ENCODE assay signal across 17 cellular contexts in genomic region chr22:40466976-40467375, GRCh38.
DNase-seq lines count a peak whose midpoint lies in the region; ATAC-seq, FAIRE-seq and TF ChIP-seq lines count a peak whose summit lies in the region.
"Had no signal": no experiment of that assay in that cellular context is flagged by ENCODE, and none has a peak within 500 bp of the region (broad histone marks: within the 10 kb centered on the region; RNA-seq: fewer than 3 reads in every experiment).

No MANE protein-coding gene starts in this region.

- peaks cover 93% of the 10 kb centered on the region for H3K79me2 ChIP-seq in smooth muscle cell (ENCODE audit: low read depth)

- CTCF ChIA-PET in A549 (lab: Yijun Ruan, JAX) (interaction anchor here (1.4 kb wide), 1 partner anchor 30 kb away, joined by 4 read pairs; no protein-coding TSS in a partner anchor), T-cell (lab: Charles Lee) (interaction anchor here in 1 of 2 donors (0.6 kb wide), 1 partner anchor 316 kb away, joined by 3 read pairs; no protein-coding TSS in a partner anchor)

- H3K36me3 ChIP-seq in smooth muscle cell (ENCODE audit: low read depth), result no peaks in the 10 kb centered on the region

- no peak for TF ChIP-seq POLR2A in A549 (IDR thresholded peaks at IDR 0.05; ENCODE audit: low read length)

- H3K27me3 ChIP-seq in smooth muscle cell (ENCODE audit: low read depth), result no peaks in the 10 kb centered on the region

- H3K4me1 ChIP-seq in A549 (peaks cover 34% of the 10 kb centered on the region), smooth muscle cell (ENCODE audit: low read depth) (no peaks in the 10 kb centered on the region)

- POLR2A ChIA-PET in A549 (lab: Yijun Ruan, JAX) (no interaction called here), T-cell (lab: Charles Lee) (interaction anchor here (0.6 kb wide), 2 partner anchors 170 to 569 kb away, joined by 4 read pairs; partner anchors contain the start of gene MRTFA (in 1 of the 2))

- no peak for TF ChIP-seq EP300 in A549 (IDR thresholded peaks at IDR 0.05)

- no peaks in the 10 kb centered on the region for H3F3A ChIP-seq in smooth muscle cell (ENCODE audit: low read depth)

- no peak for DNase-seq in A549 (ENCODE audit: low read depth in 1 of 2, low spot score in 1 of 2)
- DNase-seq in GM19239 (ENCODE audit: insufficient read length, low spot score), result no peak
- DNase-seq in T-cell, result no peak
- no peak for DNase-seq in smooth muscle cell (lab: John Stamatoyannopoulos, UW; ENCODE audit: unreplicated experiment)
- DNase-seq in 8988T, result no peak
- DNase-seq: AML-193; CD4-positive, alpha-beta memory T cell; DMS153; DMS79; GF-D8; H9 had no signal

- no peak overlapping the region for H3K9ac ChIP-seq in smooth muscle cell (ENCODE audit: low read depth)

- no peak overlapping the region for H2AFZ ChIP-seq in smooth muscle cell (ENCODE audit: low read depth)

- 96% methylated on average over 1 of the region's 1 CpG for WGBS in A549 (ENCODE audit: missing lambda C conversion rate)
- WGBS in smooth muscle cell (ENCODE audit: low lambda C conversion rate), result 94% methylated on average over 1 of the region's 1 CpG

- no peak overlapping the region for H3K4me3 Mint-ChIP-seq in T-cell
- H3K4me3 Mint-ChIP-seq: CD4-positive, alpha-beta memory T cell; H9; IgD-negative memory B cell had no signal

- H3K4me2 ChIP-seq in A549 (peak overlapping the region; percentile 7; the same call in 1 of the 3 replicates), smooth muscle cell (no peak overlapping the region)

- TF ChIP-seq RAD21 in A549 (conservative IDR thresholded peaks at IDR 0.05 in 1 of 2, IDR thresholded peaks at IDR 0.05 in 1 of 2), result no peak

- no peak overlapping the region for H3K4me3 ChIP-seq in A549
- no peak overlapping the region for H3K4me3 ChIP-seq in smooth muscle cell

- FAIRE-seq in A549 (lab: Jason Lieb, UNC) (no peak), GM19239 (lab: Jason Lieb, UNC) (peak; percentile 26)
- FAIRE-seq: A204.1, H1, HepG2 had no signal

- ATAC-seq in A549, result no peak
- ATAC-seq in T-cell (replicated peaks in 1 of 4), result no peak
- ATAC-seq in GM21423 (IDR thresholded peaks at IDR 0.05; ENCODE audit: unreplicated experiment), result no peak
- ATAC-seq: HepG2 had no signal

- H3K9me3 ChIP-seq in A549 (no peaks in the 10 kb centered on the region), smooth muscle cell (replicated peaks; ENCODE audit: low read depth) (no peaks in the 10 kb centered on the region)

- peaks cover 9% of the 10 kb centered on the region for H3K36me3 Mint-ChIP-seq in T-cell

- TF ChIP-seq CTCF in A549 (IDR thresholded peaks at IDR 0.05) (no peak), smooth muscle cell (IDR thresholded peaks at IDR 0.05; ENCODE audit: borderline replicate concordance, insufficient read depth, poor library complexity, severe bottlenecking) (no peak)

- peaks cover 81% of the 10 kb centered on the region for H4K20me1 ChIP-seq in smooth muscle cell (ENCODE audit: low read depth)

- no peaks in the 10 kb centered on the region for H3K27me3 Mint-ChIP-seq in T-cell
- H3K27me3 Mint-ChIP-seq: CD4-positive, alpha-beta memory T cell; IgD-negative memory B cell had no signal

- H3K27ac ChIP-seq in A549, result no peak overlapping the region
- H3K27ac ChIP-seq in smooth muscle cell (ENCODE audit: low read depth), result peak overlapping the region; percentile 23
- H3K27ac ChIP-seq: C4-2B had no signal

- no peaks in the 10 kb centered on the region for H3K9me3 Mint-ChIP-seq in T-cell
- H3K9me3 Mint-ChIP-seq: CD4-positive, alpha-beta memory T cell; H9; IgD-negative memory B cell had no signal

- peak overlapping the region; percentile 34 to 36 for H3K27ac Mint-ChIP-seq in T-cell
- H3K27ac Mint-ChIP-seq: H9, IgD-negative memory B cell had no signal

- peaks cover 54 to 65% (median 55%) of the 10 kb centered on the region in 3 donors for H3K4me1 Mint-ChIP-seq in T-cell

TF ChIP-seq in A549, 52 proteins besides CTCF, POLR2A, EP300 and RAD21:
- TF ChIP-seq POLR2AphosphoS2 (conservative IDR thresholded peaks at IDR 0.05; ENCODE audit: low read length) (no peak), NFE2L2 (conservative IDR thresholded peaks at IDR 0.05; ENCODE audit: low read length) (no peak), EHF (CRISPR knock-in tag; IDR thresholded peaks at IDR 0.05) (no peak), CBX8 (IDR thresholded peaks at IDR 0.05) (no peak), HOXB5 (CRISPR knock-in tag; IDR thresholded peaks at IDR 0.05) (no peak), EHMT2 (IDR thresholded peaks at IDR 0.05; ENCODE audit: low read depth) (no peak), NPAS2 (CRISPR knock-in tag; IDR thresholded peaks at IDR 0.05; ENCODE audit: borderline replicate concordance) (no peak), BHLHE40 (IDR thresholded peaks at IDR 0.05; ENCODE audit: low read depth, low read length) (no peak), HOXA7 (CRISPR knock-in tag; IDR thresholded peaks at IDR 0.05) (no peak), JUNB (IDR thresholded peaks at IDR 0.05) (no peak)
